ENCODE assay signal across 20 cellular contexts in the genomic region with DNA sequence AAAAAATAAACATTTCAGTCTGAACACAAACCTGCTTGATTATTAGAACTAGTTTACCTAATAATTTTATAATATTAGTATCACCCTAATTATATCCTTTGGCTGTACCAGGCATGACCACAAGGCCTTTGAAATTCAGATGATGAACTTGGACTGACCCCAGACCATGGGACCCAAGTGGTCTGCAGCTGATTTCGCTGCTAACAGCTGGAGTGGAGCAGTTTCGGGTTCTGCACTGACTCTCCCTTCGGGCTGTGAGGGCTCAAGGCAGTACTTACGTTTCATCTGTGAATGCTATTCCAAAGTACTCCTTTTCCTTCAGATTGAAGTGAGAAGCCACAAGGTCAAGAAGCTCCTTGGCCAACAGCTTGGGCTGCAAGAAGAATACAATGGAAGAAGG.
"Had no signal": no experiment of that assay in that cellular context is flagged by ENCODE, and none has a peak within 500 bp of the region (broad histone marks: within the 10 kb centered on the region; RNA-seq: fewer than 3 reads in every experiment).

No MANE protein-coding gene starts in this region.

- DNase-seq: effector memory CD8-positive, alpha-beta T cell; esophagus squamous epithelium; foreskin fibroblast; glutamatergic neuron; islet precursor cell; mesendoderm; natural killer cell; nucleus accumbens; ovary; stimulated activated CD4-positive, alpha-beta T cell treated with anti-CD3 and anti-CD28 coated beads, Interleukin-2, amount 100 ng/mL, for 48 hours; testis; transverse colon had no signal

- H3K27ac Mint-ChIP-seq: dendritic cell treated with granulocyte-macrophage colony-stimulating factor and Interleukin-4, amounts not matched to agents 40 ng/mL and 50 ng/mL, for 4 days; effector memory CD8-positive, alpha-beta T cell; natural killer cell; stimulated activated naive CD8-positive, alpha-beta T cell treated with anti-CD3 and anti-CD28 coated beads, Interleukin-15, Interleukin-2, amounts not matched to agents 100 ng/mL and 50 ng/mL, for 24 hours had no signal

- H3K27me3 ChIP-seq: esophagus squamous epithelium, gastroesophageal sphincter, neural progenitor cell, ovary, right atrium auricular region, testis, transverse colon had no signal

- H3K36me3 ChIP-seq: esophagus squamous epithelium, neural progenitor cell, ovary, transverse colon had no signal

- H3K9me3 Mint-ChIP-seq: dendritic cell treated with granulocyte-macrophage colony-stimulating factor and Interleukin-4, amounts not matched to agents 40 ng/mL and 50 ng/mL, for 4 days; effector memory CD8-positive, alpha-beta T cell; natural killer cell; stimulated activated naive CD8-positive, alpha-beta T cell treated with anti-CD3 and anti-CD28 coated beads, Interleukin-15, Interleukin-2, amounts not matched to agents 100 ng/mL and 50 ng/mL, for 24 hours had no signal

- H3K4me2 ChIP-seq: smooth muscle cell had no signal

- H3K4me1 ChIP-seq: testis, transverse colon had no signal

- H3K4me3 ChIP-seq: esophagus squamous epithelium, gastroesophageal sphincter, lung, neural progenitor cell, ovary, right atrium auricular region, smooth muscle cell, testis, transverse colon had no signal

- H3K27ac ChIP-seq: esophagus squamous epithelium, gastroesophageal sphincter, neural progenitor cell, ovary, right atrium auricular region, testis, transverse colon had no signal

- H3K36me3 Mint-ChIP-seq: natural killer cell had no signal

- H3K27me3 Mint-ChIP-seq: effector memory CD8-positive, alpha-beta T cell; stimulated activated naive CD8-positive, alpha-beta T cell treated with anti-CD3 and anti-CD28 coated beads, Interleukin-15, Interleukin-2, amounts not matched to agents 100 ng/mL and 50 ng/mL, for 24 hours had no signal

- ATAC-seq: effector memory CD8-positive, alpha-beta T cell; gastroesophageal sphincter; left lobe of liver had no signal

- H3K9ac ChIP-seq: neural progenitor cell had no signal

- H3K9me3 ChIP-seq: esophagus squamous epithelium, gastroesophageal sphincter, ovary, right atrium auricular region, testis, transverse colon had no signal

- H2AFZ ChIP-seq: neural progenitor cell had no signal

- H3K4me1 Mint-ChIP-seq: natural killer cell had no signal

- H3K4me3 Mint-ChIP-seq: dendritic cell treated with granulocyte-macrophage colony-stimulating factor and Interleukin-4, amounts not matched to agents 40 ng/mL and 50 ng/mL, for 4 days; effector memory CD8-positive, alpha-beta T cell; natural killer cell; neural progenitor cell; stimulated activated naive CD8-positive, alpha-beta T cell treated with anti-CD3 and anti-CD28 coated beads, Interleukin-15, Interleukin-2, amounts not matched to agents 100 ng/mL and 50 ng/mL, for 24 hours had no signal
